8 cellular contexts compared by ENCODE assay signal in genomic region chr14:103529383-103530365, GRCh38. TPM values are rescaled to one million over a fixed set of nuclear protein-coding genes. Genes with fewer than 3 reads are reported as not detected.
DNase-seq lines count a peak whose midpoint lies in the region; ATAC-seq and TF ChIP-seq lines count a peak whose summit lies in the region.

No MANE protein-coding gene starts in this region.

- H3K36me3 ChIP-seq in SK-N-MC (ENCODE audit: insufficient read depth, low read length) (peaks cover 9% of the 10 kb centered on the region; the same call in 1 of the 2 replicates), sigmoid colon (peaks cover 0 to 9% (median 3%) of the 10 kb centered on the region in 4 donors)

- WGBS in sigmoid colon, 2 donors = 46 to 53% methylated on average over 42 of the region's 42 CpGs

- H3K9ac ChIP-seq in SK-N-MC (ENCODE audit: insufficient read length) = peak overlapping the region; percentile 84

- peak overlapping the region; percentile 83 for H3K4me3 ChIP-seq in SK-N-MC
- peak overlapping the region; percentile 90 for H3K4me3 ChIP-seq in fibroblast of pulmonary artery (replicated peaks; ENCODE audit: low read depth, low read length)
- peak overlapping the region; percentile 85 to 96 (median 96) for H3K4me3 ChIP-seq in sigmoid colon

- no peaks in the 10 kb centered on the region for H3K27me3 ChIP-seq in sigmoid colon

- ATAC-seq in GM19035 (IDR thresholded peaks at IDR 0.05; ENCODE audit: unreplicated experiment) = peak; percentile 9
- ATAC-seq in GM21576 (IDR thresholded peaks at IDR 0.05; ENCODE audit: unreplicated experiment) = no peak

- intact Hi-C loops in sigmoid colon (cut with DNase I) = no loop called here

- TF ChIP-seq POLR2A in sigmoid colon (IDR thresholded peaks at IDR 0.05) = no peak

- H3K27ac ChIP-seq in SK-N-MC = no peak overlapping the region
- peak overlapping the region; percentile 90 to 98 (median 93) for H3K27ac ChIP-seq in sigmoid colon

- H3K9me3 ChIP-seq in SK-N-MC (ENCODE audit: low read depth, low read length) (no peaks in the 10 kb centered on the region), sigmoid colon (no peaks in the 10 kb centered on the region)

- no peak for TF ChIP-seq EP300 in sigmoid colon (IDR thresholded peaks at IDR 0.05)

- peaks cover 0 to 90% (median 84%) of the 10 kb centered on the region in 4 donors for H3K4me1 ChIP-seq in sigmoid colon

- TF ChIP-seq CTCF in fibroblast of pulmonary artery (IDR thresholded peaks at IDR 0.05; ENCODE audit: low read length, missing control alignments) = no peak
- TF ChIP-seq CTCF in sigmoid colon (IDR thresholded peaks at IDR 0.05) = no peak

- in situ Hi-C loops in ACHN (cut with HindIII; ENCODE audit: low pct_ligation_motif_present, low pct_unique_long_range_greater_than_20kb, low sequenced_read_pairs) = no loop called here

- DNase-seq in SK-N-MC (ENCODE audit: low read depth, low spot score) (no peak), fibroblast of pulmonary artery (ENCODE audit: low read depth) (no peak), sigmoid colon (no peak), NCI-H1417 (lab: John Stamatoyannopoulos, UW) (no peak), ACHN (no peak)
- DNase-seq in stimulated activated CD4-positive, alpha-beta T cell treated with anti-CD3 and anti-CD28 coated beads, Interleukin-1b, Interleukin-23, amount 100 ng/mL, for 48 hours = no peak

RNA-seq across cellular contexts. Expression of gene TRMT61A, which starts 0.7 kb away (rescaled TPM):
- total RNA-seq in sigmoid colon = 10 to 100 TPM; 20.2 to 27.2 (median 22.7) TPM
- polyA plus RNA-seq in sigmoid colon = 10 to 100 TPM in 1 of 3 donors, 1 to 10 TPM in 2; 4.2 to 18.1 (median 8.4) TPM

RNA-seq across cellular contexts. Expression of gene CKB, which starts 7.0 kb away (rescaled TPM):
- total RNA-seq in sigmoid colon = 1,000 to 10,000 TPM; 1,303 to 1,696 (median 1,494) TPM
- polyA plus RNA-seq in sigmoid colon = 1,000 to 10,000 TPM in 2 of 3 donors, 100 to 1,000 TPM in 1; 905 to 2,176 (median 1,086) TPM

RNA-seq across cellular contexts. Expression of gene BAG5, which starts 32.8 kb away (rescaled TPM):
- 10 to 100 TPM; 18.6 to 27.1 (median 24.9) TPM for total RNA-seq in sigmoid colon
- polyA plus RNA-seq in sigmoid colon = 10 to 100 TPM; 13.2 to 15.6 (median 14.6) TPM

RNA-seq across cellular contexts. Expression of gene COA8, which starts 33.1 kb away (rescaled TPM):
- 10 to 100 TPM; 35.7 to 39.0 (median 37.5) TPM for total RNA-seq in sigmoid colon
- polyA plus RNA-seq in sigmoid colon = 10 to 100 TPM; 33.9 to 67.3 (median 65.7) TPM
